In genomic region chr11:33257160-33257896, GRCh38 we compare ENCODE assay signal across 8 cellular contexts. TPM values are rescaled to one million over a fixed set of nuclear protein-coding genes. Genes with fewer than 3 reads are reported as not detected.
A peak's percentile ranks its signal among the peaks of the same experiment; 100 is the strongest.
DNase-seq lines count a peak whose midpoint lies in the region; ATAC-seq, FAIRE-seq and TF ChIP-seq lines count a peak whose summit lies in the region.

Gene HIPK3, plus strand, starts transcription at chr11:33257381.

- peaks cover 3% of the 10 kb centered on the region for H4K20me1 ChIP-seq in keratinocyte (ENCODE audit: control insufficient read depth, extremely low read depth, insufficient read depth, low read length)

- no peak for FAIRE-seq in keratinocyte (lab: Jason Lieb, UNC)

- no peaks in the 10 kb centered on the region for H3K9me1 ChIP-seq in keratinocyte (ENCODE audit: control insufficient read depth, extremely low read depth, insufficient read depth, low read length)

- H3K4me2 ChIP-seq in keratinocyte (ENCODE audit: control insufficient read depth, extremely low read depth, insufficient read depth, low read depth, low read length), result peak within 1 kb of the TSS; percentile 82

- DNase-seq in AG04450 (ENCODE audit: low read depth, low spot score) (no peak), NCI-H2171 (lab: John Stamatoyannopoulos, UW) (peak; percentile 88), keratinocyte (ENCODE audit: low read depth, low spot score) (no peak)
- DNase-seq in central memory CD4-positive, alpha-beta T cell, result peak; percentile 73
- DNase-seq in stimulated activated CD4-positive, alpha-beta T cell treated with anti-CD3 and anti-CD28 coated beads, Interleukin-12 subunit alpha, Interleukin-12 subunit beta, amount 100 ng/mL, for 48 hours (ENCODE audit: low read depth in 2 of 3, low spot score in 1 of 3), result peak; percentile 56 to 75 (median 56)

- 0 out of 2 replicates have a peak, but pooled peaks have one; percentile 3 for TF ChIP-seq CTCF in AG04450 (IDR thresholded peaks at IDR 0.05; ENCODE audit: low read depth, low read length)
- peak in 1 of 3 experiments; percentile 62 for TF ChIP-seq CTCF in keratinocyte (optimal IDR thresholded peaks at IDR 0.05 in 1 of 3, IDR thresholded peaks at IDR 0.05 in 1 of 3, conservative IDR thresholded peaks at IDR 0.05 in 1 of 3; ENCODE audit: extremely low read depth in 1 of 3, insufficient read depth in 2 of 3, low read length in 3 of 3)

- H3K4me3 ChIP-seq in AG04450 (ENCODE audit: low read depth, low read length), result peak within 1 kb of the TSS; percentile 90
- H3K4me3 ChIP-seq in keratinocyte (ENCODE audit: control insufficient read depth in 2 of 3, extremely low read depth in 1 of 3, insufficient read depth in 2 of 3, low read depth in 1 of 3, low read length in 3 of 3), result peak within 1 kb of the TSS; percentile 82 to 97 (median 88)

- H3K79me2 ChIP-seq in keratinocyte (ENCODE audit: control insufficient read depth, insufficient read depth, low read length), result peaks cover 49% of the 10 kb centered on the region

- H3K27me3 ChIP-seq in AG04450 (ENCODE audit: control insufficient read depth, insufficient read depth, low read length) (no peaks in the 10 kb centered on the region), keratinocyte (ENCODE audit: control insufficient read depth, extremely low read depth, insufficient read depth, low read length) (no peaks in the 10 kb centered on the region)

- peak within 1 kb of the TSS; percentile 79 for H2AFZ ChIP-seq in keratinocyte (ENCODE audit: control insufficient read depth, low read length)

- ATAC-seq in GM18867 (IDR thresholded peaks at IDR 0.05; ENCODE audit: unreplicated experiment) (peak; percentile 86), HG03097 (IDR thresholded peaks at IDR 0.05; ENCODE audit: low FRiP score, unreplicated experiment) (peak; percentile 77)
- peak; percentile 83 to 84 for ATAC-seq in activated CD4-positive, CD25-positive, alpha-beta regulatory T cell treated with anti-CD3 and anti-CD28 coated beads, Interleukin-2, amount 50 U/mL, for 24 hours

- H3K36me3 ChIP-seq in keratinocyte (ENCODE audit: control insufficient read depth in 2 of 2, extremely low read depth in 1 of 2, insufficient read depth in 2 of 2, low read length in 2 of 2), result no peaks in the 10 kb centered on the region

- CTCF ChIA-PET in AG04450 (lab: Charles Lee), result no interaction called here

- H3K9ac ChIP-seq in keratinocyte (ENCODE audit: control insufficient read depth, extremely low read depth, insufficient read depth, low read length), result peak within 1 kb of the TSS; percentile 98

- peak within 1 kb of the TSS; percentile 95 for H3K27ac ChIP-seq in AG04450 (ENCODE audit: low read depth, low read length)
- H3K27ac ChIP-seq in keratinocyte (ENCODE audit: control insufficient read depth, insufficient read depth, low read length), result peak within 1 kb of the TSS; percentile 96

- dilution Hi-C loops in keratinocyte (cut with MboI; ENCODE audit: extremely low pct_ligation_motif_present, low sequenced_read_pairs), result no loop called here

- peaks cover 15% of the 10 kb centered on the region for H3K4me1 ChIP-seq in keratinocyte (ENCODE audit: control insufficient read depth, extremely low read depth, insufficient read depth, low read length)

- H3K9me3 ChIP-seq in AG04450 (ENCODE audit: control insufficient read depth, insufficient read depth, low read length) (no peaks in the 10 kb centered on the region; the same call in 1 of the 2 replicates), keratinocyte (ENCODE audit: control insufficient read depth, low read depth, low read length) (no peaks in the 10 kb centered on the region)

- POLR2A ChIA-PET in AG04450 (lab: Yijun Ruan, JAX), result no interaction called here

RNA-seq across cellular contexts. Expression of gene HIPK3, which starts in this region (rescaled TPM):
- 26.1 and 30.7 TPM in 2 replicates for polyA plus RNA-seq in AG04450 (2011; rRNA removed)
- polyA minus RNA-seq in AG04450 (2011; rRNA and poly(A)+ RNA removed), result 115 and 148 TPM in 2 replicates
- polyA plus RNA-seq in keratinocyte, result 31.9 to 37.3 TPM (median 33.8 TPM) in 3 replicates
- polyA plus RNA-seq in keratinocyte (2011; ENCODE audit: low read depth), result 37.9 TPM
- 19.7 and 35.4 TPM in 2 replicates for polyA plus RNA-seq in keratinocyte (2011; cell fraction: cytosol; rRNA removed)
- polyA plus RNA-seq in keratinocyte (2011; cell fraction: nucleus; rRNA removed), result 32.2 and 35.7 TPM in 2 replicates
- 20.5 and 22.2 TPM in 2 replicates for polyA plus RNA-seq in keratinocyte (2012; ENCODE audit: low replicate concordance)
- polyA minus RNA-seq in keratinocyte, result 57.9 to 143 TPM (median 141 TPM) in 3 replicates
- 80.8 TPM for polyA minus RNA-seq in keratinocyte (2011; cell fraction: cytosol; rRNA and poly(A)+ RNA removed)
- 53.1 and 117 TPM in 2 replicates for polyA minus RNA-seq in keratinocyte (2011; cell fraction: nucleus; rRNA and poly(A)+ RNA removed)

Comparison
In these comparisons a context has a peak if more than half of its experiments do, and no peak if none do; other contexts are left out.
1. DNase-seq: peak in NCI-H2171 (single experiment), central memory CD4-positive, alpha-beta T cell (single experiment) and stimulated activated CD4-positive, alpha-beta T cell treated with anti-CD3 and anti-CD28 coated beads, Interleukin-12 subunit alpha, Interleukin-12 subunit beta, amount 100 ng/mL, for 48 hours (3 of 3); none in AG04450 (single experiment) and keratinocyte (single experiment).
2. Peak in every context shown above with its lines, with median percentiles within 50 percentile points of each other: ATAC-seq.